ENCODE assay signal across 27 cellular contexts in genomic region chr13:105929486-105929885, GRCh38.
"Had no signal": no experiment of that assay in that cellular context is flagged by ENCODE, and none has a peak within 500 bp of the region (broad histone marks: within the 10 kb centered on the region; RNA-seq: fewer than 3 reads in every experiment).

No MANE protein-coding gene starts in this region.

- H3K4me1 Mint-ChIP-seq: activated naive CD8-positive, alpha-beta T cell treated with anti-CD3 and anti-CD28 coated beads, Interleukin-2, amount 10 ng/mL, durations not matched to agents 7 days and 5 days; T-helper 17 cell; WTC11 had no signal

- DNase-seq: activated CD4-positive, alpha-beta T cell treated with anti-CD3 and anti-CD28 coated beads for 48 hours; activated CD4-positive, alpha-beta T cell treated with anti-CD3 and anti-CD28 coated beads, Interleukin-2, amount 50 U/mL, for 4 hours; activated CD4-positive, CD25-positive, alpha-beta regulatory T cell treated with anti-CD3 and anti-CD28 coated beads, Interleukin-2, amount 50 U/mL, for 72 hours; activated CD8-positive, alpha-beta memory T cell treated with anti-CD3 and anti-CD28 coated beads, Interleukin-2, amount 50 U/mL, for 48 hours; activated CD8-positive, alpha-beta T cell treated with anti-CD3 and anti-CD28 coated beads, Interleukin-2, amount 10 ng/mL, durations not matched to agents 7 days and 5 days; activated naive CD4-positive, alpha-beta T cell treated with anti-CD3 and anti-CD28 coated beads, Interleukin-2, amount 50 U/mL, for 16 hours; activated naive CD8-positive, alpha-beta T cell treated with anti-CD3 and anti-CD28 coated beads, Interleukin-2, amount 10 ng/mL, durations not matched to agents 7 days and 5 days; activated T-cell treated with anti-CD3 and anti-CD28 coated beads, Interleukin-2, amount 50 U/mL, for 1 hour; adrenal gland; anterior cingulate cortex; body of pancreas; central memory CD4-positive, alpha-beta T cell; Kasumi-1; KBM-7; NCI-H1092; NCI-H1417; NCI-H1930; NCI-H2171; NCI-H2227 treated with DMSO at 0.1 percent for 48 hours; NCI-H526; NCI-H774; PC-3; SIG-M5; T-helper 17 cell; T-helper 9 cell had no signal

- H3K36me3 Mint-ChIP-seq: activated naive CD8-positive, alpha-beta T cell treated with anti-CD3 and anti-CD28 coated beads, Interleukin-2, amount 10 ng/mL, durations not matched to agents 7 days and 5 days; WTC11 had no signal

- H3K27ac ChIP-seq: adrenal gland, body of pancreas had no signal

- H3K4me3 Mint-ChIP-seq: activated CD8-positive, alpha-beta T cell treated with anti-CD3 and anti-CD28 coated beads, Interleukin-2, amount 10 ng/mL, durations not matched to agents 7 days and 5 days; activated naive CD8-positive, alpha-beta T cell treated with anti-CD3 and anti-CD28 coated beads, Interleukin-2, amount 10 ng/mL, durations not matched to agents 7 days and 5 days; T-helper 17 cell; WTC11 had no signal

- H3K4me3 ChIP-seq: adrenal gland, body of pancreas had no signal

- H3K27me3 Mint-ChIP-seq: T-helper 17 cell had no signal

- H3K9me3 ChIP-seq: adrenal gland, body of pancreas had no signal

- H3K36me3 ChIP-seq: adrenal gland had no signal

- FAIRE-seq: bronchial epithelial cell had no signal

- H3K27me3 ChIP-seq: adrenal gland, body of pancreas had no signal

- H3K27ac Mint-ChIP-seq: activated CD8-positive, alpha-beta T cell treated with anti-CD3 and anti-CD28 coated beads, Interleukin-2, amount 10 ng/mL, durations not matched to agents 7 days and 5 days; activated naive CD8-positive, alpha-beta T cell treated with anti-CD3 and anti-CD28 coated beads, Interleukin-2, amount 10 ng/mL, durations not matched to agents 7 days and 5 days; T-helper 17 cell; WTC11 had no signal

- H3K9me3 Mint-ChIP-seq: activated naive CD8-positive, alpha-beta T cell treated with anti-CD3 and anti-CD28 coated beads, Interleukin-2, amount 10 ng/mL, durations not matched to agents 7 days and 5 days had no signal

- H3K4me1 ChIP-seq: adrenal gland, body of pancreas had no signal
